ENCODE assay signal across 8 cellular contexts in the genomic region with DNA sequence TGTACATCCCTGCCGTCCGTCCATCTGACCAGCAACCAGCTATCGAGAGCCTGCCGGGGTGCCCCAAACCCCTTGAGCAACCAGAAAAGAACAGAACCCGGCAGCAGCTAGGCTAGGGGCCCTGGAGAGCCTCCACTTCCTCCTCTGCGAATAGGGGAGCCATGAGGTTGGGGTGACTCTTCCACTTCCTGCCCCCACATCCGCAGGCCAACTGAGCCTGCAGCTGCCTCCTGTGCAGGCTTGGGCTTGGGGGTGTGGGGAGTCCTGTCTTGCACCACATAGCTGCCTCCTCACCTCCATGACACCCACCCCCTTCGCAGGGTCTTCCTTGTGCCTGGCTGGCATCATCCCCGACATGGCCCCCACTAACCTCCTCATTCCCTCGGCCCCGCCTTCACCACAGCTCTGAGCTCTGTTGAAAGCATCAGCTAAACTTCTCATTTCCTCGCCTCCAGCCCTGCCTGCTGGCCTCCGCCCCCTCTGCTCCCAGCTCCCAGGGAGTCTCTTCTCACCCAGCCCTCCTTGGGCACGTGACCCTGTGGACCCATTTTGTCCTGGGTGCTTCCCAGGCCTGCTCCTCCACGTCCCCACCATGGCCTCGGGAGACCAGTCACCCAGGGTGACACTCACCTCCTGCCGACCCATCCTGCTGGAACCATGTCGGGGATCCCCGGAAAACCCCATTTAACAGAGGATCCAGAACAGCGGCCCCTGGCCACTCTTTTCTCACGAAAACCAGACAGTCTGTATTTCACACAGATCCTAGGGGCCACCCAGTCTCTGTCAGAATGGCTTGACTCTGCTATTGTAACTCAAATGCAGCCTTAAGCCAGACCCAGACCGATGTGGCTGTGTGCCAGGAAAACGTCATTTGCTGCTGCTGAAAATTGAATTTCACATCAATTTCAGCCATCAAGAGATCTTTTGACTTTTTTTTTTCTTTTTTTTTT.
DNase-seq lines count a peak whose midpoint lies in the region; ATAC-seq and TF ChIP-seq lines count a peak whose summit lies in the region.

No MANE protein-coding gene starts in this region.

- in situ Hi-C loops in GM18951 (cut with MboI; ENCODE audit: low sequenced_read_pairs, unreplicated experiment), result no loop called here

- peak; percentile 63 for TF ChIP-seq POLR2A in GM18951 (IDR thresholded peaks at IDR 0.05; ENCODE audit: extremely low read depth, insufficient read depth, insufficient read length)

- no peaks in the 10 kb centered on the region for H3K27me3 Mint-ChIP-seq in activated naive CD8-positive, alpha-beta T cell treated with anti-CD3 and anti-CD28 coated beads, Interleukin-2, amount 50 U/mL, for 24 hours

- peaks cover 21% of the 10 kb centered on the region for H3K36me3 Mint-ChIP-seq in activated naive CD8-positive, alpha-beta T cell treated with anti-CD3 and anti-CD28 coated beads, Interleukin-2, amount 50 U/mL, for 24 hours (ENCODE audit: low read depth)

- peaks cover 47% of the 10 kb centered on the region for H3K4me1 Mint-ChIP-seq in activated naive CD8-positive, alpha-beta T cell treated with anti-CD3 and anti-CD28 coated beads, Interleukin-2, amount 50 U/mL, for 24 hours

- peak; percentile 70 for ATAC-seq in HG03066 (IDR thresholded peaks at IDR 0.05; ENCODE audit: low read depth, unreplicated experiment)
- peak; percentile 84 for ATAC-seq in activated naive CD8-positive, alpha-beta T cell treated with anti-CD3 and anti-CD28 coated beads, Interleukin-2, amount 50 U/mL, for 24 hours

- peak overlapping the region; percentile 79 for H3K4me3 Mint-ChIP-seq in activated naive CD8-positive, alpha-beta T cell treated with anti-CD3 and anti-CD28 coated beads, Interleukin-2, amount 50 U/mL, for 24 hours

- no peaks in the 10 kb centered on the region for H3K9me3 Mint-ChIP-seq in activated naive CD8-positive, alpha-beta T cell treated with anti-CD3 and anti-CD28 coated beads, Interleukin-2, amount 50 U/mL, for 24 hours

- peak overlapping the region; percentile 97 for H3K27ac Mint-ChIP-seq in activated naive CD8-positive, alpha-beta T cell treated with anti-CD3 and anti-CD28 coated beads, Interleukin-2, amount 50 U/mL, for 24 hours

- H3K27me3 ChIP-seq in layer of hippocampus (ENCODE audit: control insufficient read depth, insufficient read depth, low read length), result no peaks in the 10 kb centered on the region

- DNase-seq in T follicular helper cell (ENCODE audit: low read depth) (peak; percentile 66), kidney tubule cell (ENCODE audit: low spot score) (no peak), 8988T (no peak)
- peak; percentile 65 for DNase-seq in activated naive CD8-positive, alpha-beta T cell treated with anti-CD3 and anti-CD28 coated beads, Interleukin-2, amount 50 U/mL, for 24 hours
- DNase-seq in stimulated activated CD4-positive, alpha-beta T cell treated with anti-CD3 and anti-CD28 coated beads, Interleukin-4, amount 100 ng/mL, for 48 hours (ENCODE audit: low read depth in 2 of 2), result peak; percentile 47 to 48

- H3K27ac ChIP-seq in layer of hippocampus (ENCODE audit: low read depth, low read length), result peak overlapping the region; percentile 67

Comparison
In these comparisons a context has a peak if more than half of its experiments do, and no peak if none do; other contexts are left out.
1. DNase-seq: peak in T follicular helper cell (single experiment), activated naive CD8-positive, alpha-beta T cell treated with anti-CD3 and anti-CD28 coated beads, Interleukin-2, amount 50 U/mL, for 24 hours (single experiment) and stimulated activated CD4-positive, alpha-beta T cell treated with anti-CD3 and anti-CD28 coated beads, Interleukin-4, amount 100 ng/mL, for 48 hours (2 of 2); none in kidney tubule cell (single experiment) and 8988T (single experiment).